26 cellular contexts compared by ENCODE assay signal in genomic region chr12:85004199-85004598, GRCh38. TPM values are rescaled to one million over a fixed set of nuclear protein-coding genes. Genes with fewer than 3 reads are reported as not detected.
DNase-seq lines count a peak whose midpoint lies in the region; TF ChIP-seq lines count a peak whose summit lies in the region.
"Had no signal": no experiment of that assay in that cellular context is flagged by ENCODE, and none has a peak within 500 bp of the region (broad histone marks: within the 10 kb centered on the region; RNA-seq: fewer than 3 reads in every experiment).

No MANE protein-coding gene starts in this region.

- no peak overlapping the region for H2AK5ac ChIP-seq in H9 (ENCODE audit: insufficient read length, low read length)

- no peaks in the 10 kb centered on the region for H3K23me2 ChIP-seq in H9 (ENCODE audit: insufficient read length, low read depth, low read length, poor library complexity, severe bottlenecking)

- DNase-seq in H9 (no peak), NCI-H524 treated with DMSO at 0.1 percent for 48 hours (lab: John Stamatoyannopoulos, UW) (peak; percentile 74), endodermal cell (no peak), midbrain (lab: John Stamatoyannopoulos, UW) (no peak), chondrocyte (ENCODE audit: low spot score) (no peak)
- DNase-seq in activated naive CD4-positive, alpha-beta T cell treated with anti-CD3 and anti-CD28 coated beads for 36 hours = no peak
- DNase-seq: AML-193; CD4-positive, alpha-beta T cell; Kasumi-1; NCI-H1092 treated with DMSO at 0.1 percent for 48 hours; NCI-H1436; NCI-H187; NCI-H2081 treated with DMSO at 0.1 percent for 48 hours; NCI-H748 treated with DMSO at 0.1 percent for 48 hours; PC-9; Right ventricle myocardium superior; RPMI8226; T-cell had no signal

- H3K36me3 Mint-ChIP-seq in H9 (ENCODE audit: insufficient read depth in 1 of 3, low read depth in 3 of 3) = peaks cover 0 to 18% (median 8%) of the 10 kb centered on the region in 3 experiments; a peak in 6 of 7 replicates
- H3K36me3 Mint-ChIP-seq in endodermal cell (ENCODE audit: low read depth) = no peaks in the 10 kb centered on the region
- H3K36me3 Mint-ChIP-seq in chondrocyte (ENCODE audit: low read depth) = no peaks in the 10 kb centered on the region
- no peaks in the 10 kb centered on the region for H3K36me3 Mint-ChIP-seq in activated naive CD4-positive, alpha-beta T cell treated with anti-CD3 and anti-CD28 coated beads for 36 hours (ENCODE audit: low read depth)
- H3K36me3 Mint-ChIP-seq: T-cell had no signal

- H3K18ac ChIP-seq in H9 (ENCODE audit: insufficient read length, low read depth, low read length) = no peak overlapping the region

- H3K27ac Mint-ChIP-seq in H9 = peak overlapping the region in 2 of 3 experiments; percentile 92; a peak in 4 of 7 replicates
- H3K27ac Mint-ChIP-seq in endodermal cell = peak overlapping the region; percentile 32
- no peak overlapping the region for H3K27ac Mint-ChIP-seq in chondrocyte (ENCODE audit: unreplicated experiment)
- H3K27ac Mint-ChIP-seq in activated naive CD4-positive, alpha-beta T cell treated with anti-CD3 and anti-CD28 coated beads for 36 hours = no peak overlapping the region
- H3K27ac Mint-ChIP-seq: CD4-positive, alpha-beta T cell; T-cell had no signal

- H3K79me1 ChIP-seq in H9 (ENCODE audit: insufficient read depth, low read depth, low read length, poor library complexity, severe bottlenecking) = no peaks in the 10 kb centered on the region

- H4K8ac ChIP-seq in H9 (replicated peaks; ENCODE audit: insufficient read length, low read depth, low read length) = no peak overlapping the region

- no peaks in the 10 kb centered on the region for H3K27me3 ChIP-seq in H9 (ENCODE audit: insufficient read depth, low read length)
- no peaks in the 10 kb centered on the region for H3K27me3 ChIP-seq in endodermal cell (ENCODE audit: control insufficient read depth, insufficient read depth, low read length, poor library complexity, severe bottlenecking)
- H3K27me3 ChIP-seq in iPS-20b (ENCODE audit: insufficient read depth, low read length) = no peaks in the 10 kb centered on the region
- H3K27me3 ChIP-seq: BLaER1 treated with 17β-estradiol and CSF1 and Interleukin-3, amounts not matched to agents 10 nM and 100 nM had no signal

- peaks cover 32 to 40% of the 10 kb centered on the region in 2 experiments for H3K4me1 Mint-ChIP-seq in H9
- peaks cover 10% of the 10 kb centered on the region for H3K4me1 Mint-ChIP-seq in endodermal cell
- H3K4me1 Mint-ChIP-seq in chondrocyte (ENCODE audit: low read depth) = no peaks in the 10 kb centered on the region
- H3K4me1 Mint-ChIP-seq in activated naive CD4-positive, alpha-beta T cell treated with anti-CD3 and anti-CD28 coated beads for 36 hours (ENCODE audit: low read depth) = no peaks in the 10 kb centered on the region
- H3K4me1 Mint-ChIP-seq: T-cell had no signal

- H2AFZ ChIP-seq in H9 (ENCODE audit: low read length) = no peak overlapping the region
- H2AFZ ChIP-seq: PC-9 had no signal

- H2BK120ac ChIP-seq in H9 (ENCODE audit: low read depth, low read length, poor library complexity, severe bottlenecking) = no peak overlapping the region

- no peaks in the 10 kb centered on the region for H3K27me3 Mint-ChIP-seq in H9 (ENCODE audit: low read depth)
- H3K27me3 Mint-ChIP-seq in endodermal cell (ENCODE audit: insufficient read depth) = no peaks in the 10 kb centered on the region
- H3K27me3 Mint-ChIP-seq in chondrocyte (ENCODE audit: low read depth) = peaks cover 7% of the 10 kb centered on the region
- H3K27me3 Mint-ChIP-seq in activated naive CD4-positive, alpha-beta T cell treated with anti-CD3 and anti-CD28 coated beads for 36 hours (ENCODE audit: low read depth) = no peaks in the 10 kb centered on the region
- H3K27me3 Mint-ChIP-seq: CD4-positive, alpha-beta T cell; T-cell had no signal

- H3K23ac ChIP-seq in H9 (ENCODE audit: insufficient read length, low read depth, low read length) = no peak overlapping the region

- H3T11ph ChIP-seq in H9 (ENCODE audit: low read length) = no peak overlapping the region

- H2BK5ac ChIP-seq in H9 (ENCODE audit: insufficient read length, low read length) = no peak overlapping the region

- H3K56ac ChIP-seq in H9 (ENCODE audit: insufficient read length, low read depth, low read length) = no peak overlapping the region

- H3K9me3 Mint-ChIP-seq in H9 (peaks cover 0 to 6% of the 10 kb centered on the region in 2 experiments; a peak in 4 of 5 replicates), endodermal cell (peaks cover 6% of the 10 kb centered on the region), chondrocyte (ENCODE audit: low read depth) (no peaks in the 10 kb centered on the region)
- no peaks in the 10 kb centered on the region for H3K9me3 Mint-ChIP-seq in activated naive CD4-positive, alpha-beta T cell treated with anti-CD3 and anti-CD28 coated beads for 36 hours
- H3K9me3 Mint-ChIP-seq: CD4-positive, alpha-beta T cell had no signal

- H2BK20ac ChIP-seq in H9 (ENCODE audit: low read depth, low read length, poor library complexity, severe bottlenecking) = no peak overlapping the region

- H3K4me3 ChIP-seq in endodermal cell (ENCODE audit: low read length) (no peak overlapping the region), iPS-20b (ENCODE audit: low read length) (peak overlapping the region; percentile 29; the same call in 1 of the 2 replicates)
- H3K4me3 ChIP-seq: A549; BLaER1 treated with 17β-estradiol and CSF1 and Interleukin-3, amounts not matched to agents 10 nM and 100 nM; K562; PC-9 had no signal

- H3K14ac ChIP-seq in H9 (ENCODE audit: insufficient read depth, low read length) = no peak overlapping the region

- no peaks in the 10 kb centered on the region for H3K36me3 ChIP-seq in endodermal cell (ENCODE audit: control insufficient read depth, insufficient read depth, low read length)
- H3K36me3 ChIP-seq in iPS-20b (ENCODE audit: insufficient read depth, low read depth, low read length) = no peaks in the 10 kb centered on the region
- H3K36me3 ChIP-seq: BLaER1 treated with 17β-estradiol and CSF1 and Interleukin-3, amounts not matched to agents 10 nM and 100 nM had no signal

- H4K91ac ChIP-seq in H9 (ENCODE audit: insufficient read length, low read depth, low read length) = no peak overlapping the region

- H2BK12ac ChIP-seq in H9 (ENCODE audit: insufficient read length, low read depth, low read length) = no peak overlapping the region

- H3K9me3 ChIP-seq in H9 (ENCODE audit: control insufficient read depth, low read depth, low read length) (no peaks in the 10 kb centered on the region), endodermal cell (ENCODE audit: control insufficient read depth, low read length) (no peaks in the 10 kb centered on the region), iPS-20b (ENCODE audit: insufficient read depth, low read depth, low read length) (no peaks in the 10 kb centered on the region)
- H3K9me3 ChIP-seq: A549 had no signal

- H3K4ac ChIP-seq in H9 (ENCODE audit: low read depth, low read length) = no peak overlapping the region

- H3K4me3 Mint-ChIP-seq in H9 (no peak overlapping the region), endodermal cell (no peak overlapping the region), chondrocyte (ENCODE audit: unreplicated experiment) (no peak overlapping the region)
- H3K4me3 Mint-ChIP-seq in activated naive CD4-positive, alpha-beta T cell treated with anti-CD3 and anti-CD28 coated beads for 36 hours = no peak overlapping the region
- H3K4me3 Mint-ChIP-seq: CD4-positive, alpha-beta T cell; T-cell had no signal

- no peak for TF ChIP-seq CTCF in H9 (conservative IDR thresholded peaks at IDR 0.05)
- TF ChIP-seq CTCF in endodermal cell (conservative IDR thresholded peaks at IDR 0.05) = no peak
- TF ChIP-seq CTCF in chondrocyte (IDR thresholded peaks at IDR 0.05) = no peak

- intact Hi-C loops in activated naive CD4-positive, alpha-beta T cell treated with anti-CD3 and anti-CD28 coated beads for 36 hours (cut with micrococcal nuclease) = no loop called here

- peak overlapping the region; percentile 17 for H3K4me2 ChIP-seq in H9 (ENCODE audit: insufficient read depth, insufficient read length, low read length)
- H3K4me2 ChIP-seq: A549; BLaER1 treated with 17β-estradiol and CSF1 and Interleukin-3, amounts not matched to agents 10 nM and 100 nM; PC-9 had no signal

- peaks cover 10% of the 10 kb centered on the region; the same call in 1 of the 2 replicates for H3K4me1 ChIP-seq in H9 (ENCODE audit: insufficient read depth, low read length)
- no peaks in the 10 kb centered on the region for H3K4me1 ChIP-seq in endodermal cell (ENCODE audit: control insufficient read depth, insufficient read depth, low read length)
- peaks cover 7% of the 10 kb centered on the region; the same call in 1 of the 2 replicates for H3K4me1 ChIP-seq in iPS-20b (ENCODE audit: insufficient read depth, low read length)
- H3K4me1 ChIP-seq: A549; BLaER1 treated with 17β-estradiol and CSF1 and Interleukin-3, amounts not matched to agents 10 nM and 100 nM had no signal

- no peak overlapping the region for H4K5ac ChIP-seq in H9 (ENCODE audit: insufficient read length, low read depth, low read length)

- no peaks in the 10 kb centered on the region for H4K20me1 ChIP-seq in H9 (ENCODE audit: control insufficient read depth, insufficient read depth, insufficient read length)
- H4K20me1 ChIP-seq: BLaER1 treated with 17β-estradiol and CSF1 and Interleukin-3, amounts not matched to agents 10 nM and 100 nM had no signal

- CTCF ChIA-PET in activated naive CD4-positive, alpha-beta T cell treated with anti-CD3 and anti-CD28 coated beads for 36 hours (lab: Charles Lee) = no interaction called here

- no peak overlapping the region for H3K9ac ChIP-seq in H9 (ENCODE audit: extremely low read depth, insufficient read length, low read length)
- H3K9ac ChIP-seq in endodermal cell (ENCODE audit: extremely low read depth, low read length, poor library complexity, severe bottlenecking) = no peak overlapping the region
- H3K9ac ChIP-seq in iPS-20b (ENCODE audit: low read depth, low read length) = no peak overlapping the region
- H3K9ac ChIP-seq: BLaER1 treated with 17β-estradiol and CSF1 and Interleukin-3, amounts not matched to agents 10 nM and 100 nM had no signal

- no peak overlapping the region for H3K27ac ChIP-seq in H9 (ENCODE audit: insufficient read length, low read depth, low read length)
- H3K27ac ChIP-seq in endodermal cell (ENCODE audit: low read depth, low read length) = no peak overlapping the region
- H3K27ac ChIP-seq in iPS-20b (ENCODE audit: low read length) = no peak overlapping the region
- H3K27ac ChIP-seq: A549; BLaER1 treated with 17β-estradiol and CSF1 and Interleukin-3, amounts not matched to agents 10 nM and 100 nM; PC-9 had no signal

- no peak overlapping the region for H2BK15ac ChIP-seq in H9 (ENCODE audit: low read depth, low read length)

- no peaks in the 10 kb centered on the region for H3K79me2 ChIP-seq in H9 (ENCODE audit: insufficient read depth, low read length)

RNA-seq across cellular contexts. Expression of gene TSPAN19, which starts 31.9 kb away (rescaled TPM):
- total RNA-seq in H9 (2021) (not detected in 2 replicates), endodermal cell (not detected), chondrocyte (not detected in 3 replicates)
- 2.1 TPM for polyA plus RNA-seq in endodermal cell (2013, experiment 1 of 2)
- polyA plus RNA-seq in endodermal cell (2013, experiment 2 of 2) = 2.3 TPM
- not detected for total RNA-seq in activated naive CD4-positive, alpha-beta T cell treated with anti-CD3 and anti-CD28 coated beads for 36 hours
- total RNA-seq: CD4-positive, alpha-beta T cell; H4; HepG2; HT-29; K562; M059J; PC-9; T-cell had no signal
- polyA plus RNA-seq: HepG2, K562 had no signal

RNA-seq across cellular contexts. Expression of gene LRRIQ1, which starts 32.0 kb away (rescaled TPM):
- total RNA-seq in H9 (2021) = 0.39 and 0.86 TPM in 2 replicates
- 1 to 10 TPM; 2.9 to 6.2 TPM for total RNA-seq in endodermal cell
- polyA plus RNA-seq in endodermal cell (2013, experiment 1 of 2) = 7.9 TPM
- 8.3 TPM for polyA plus RNA-seq in endodermal cell (2013, experiment 2 of 2)
- total RNA-seq in chondrocyte = 0.10 TPM in 1 of 3 replicates, not detected in the others
- not detected for total RNA-seq in activated naive CD4-positive, alpha-beta T cell treated with anti-CD3 and anti-CD28 coated beads for 36 hours
- total RNA-seq: CD4-positive, alpha-beta T cell; HepG2; K562; M059J; T-cell had no signal
- polyA plus RNA-seq: HepG2, K562 had no signal

Comparison
In these comparisons a context has a peak if more than half of its experiments do, and no peak if none do; other contexts are left out.
1. H3K27ac Mint-ChIP-seq: peak in H9 (2 of 3) and endodermal cell (single experiment); none in chondrocyte (single experiment) and activated naive CD4-positive, alpha-beta T cell treated with anti-CD3 and anti-CD28 coated beads for 36 hours (single experiment).